In the genomic region with DNA sequence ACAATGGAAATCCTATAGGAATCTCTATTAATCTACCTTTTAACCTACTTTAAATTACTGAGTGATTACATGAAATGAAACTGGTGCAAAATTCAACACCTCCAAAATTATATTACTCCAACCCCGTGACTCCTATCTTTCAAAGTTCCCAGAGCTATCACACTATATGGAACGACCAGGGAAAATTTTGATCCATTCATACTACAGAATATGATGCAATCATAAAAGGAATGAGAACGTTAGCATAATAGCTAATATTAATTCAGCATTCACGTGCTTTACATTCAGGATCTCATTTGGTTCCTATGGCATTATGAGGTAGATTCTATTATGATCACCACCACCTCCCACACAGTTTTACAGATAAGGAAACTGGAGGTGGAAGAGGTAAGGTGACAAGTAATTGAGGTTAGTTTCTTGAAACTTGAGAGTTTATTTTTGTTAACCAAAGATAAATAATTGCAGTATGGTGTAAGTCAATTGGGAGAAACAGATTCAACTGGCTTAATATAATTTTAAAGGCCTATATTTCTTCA, we compare ENCODE assay signal across 2 cellular contexts.
TF ChIP-seq lines count a peak whose summit lies in the region.

No MANE protein-coding gene starts in this region.

TF ChIP-seq in IMR-90, 13 proteins besides CTCF, POLR2A, EP300 and RAD21:
- TF ChIP-seq MXI1 (IDR thresholded peaks at IDR 0.05; ENCODE audit: borderline replicate concordance, low read depth, low read length) (no peak), CEBPB (IDR thresholded peaks at IDR 0.05; ENCODE audit: low read depth, low read length) (peak; percentile 68)

TF ChIP-seq in GM12878, 131 proteins besides CTCF, POLR2A, EP300 and RAD21:
- TF ChIP-seq MTA2 (IDR thresholded peaks at IDR 0.05; ENCODE audit: low read depth) (peak; percentile 87), JUNB (IDR thresholded peaks at IDR 0.05) (0 out of 2 replicates have a peak, but pooled peaks have one; percentile 16), BHLHE40 (IDR thresholded peaks at IDR 0.05; ENCODE audit: borderline replicate concordance in 1 of 2, low read depth in 2 of 2, low read length in 1 of 2) (peak; percentile 79 to 86), EGR1 (IDR thresholded peaks at IDR 0.05; ENCODE audit: borderline replicate concordance in 1 of 2, low read depth in 2 of 2, low read length in 2 of 2) (no peak), MEF2B (IDR thresholded peaks at IDR 0.05; ENCODE audit: partially characterized antibody, poor library complexity, severe bottlenecking) (peak; percentile 79), NFIC (IDR thresholded peaks at IDR 0.05; ENCODE audit: low read depth, low read length) (peak; percentile 68; the same call in 1 of the 2 replicates), IKZF1 (conservative IDR thresholded peaks at IDR 0.05) (peak; percentile 57), USF1 (IDR thresholded peaks at IDR 0.05; ENCODE audit: borderline replicate concordance, extremely low read length, insufficient read depth, low read depth, low read length) (no peak), NR2F1 (conservative IDR thresholded peaks at IDR 0.05) (peak; percentile 52), RUNX3 (IDR thresholded peaks at IDR 0.05; ENCODE audit: low read length) (peak; percentile 75), CREB1 (IDR thresholded peaks at IDR 0.05; ENCODE audit: low read depth) (no peak), DPF2 (IDR thresholded peaks at IDR 0.05) (0 out of 2 replicates have a peak, but pooled peaks have one; percentile 23), IKZF2 (IDR thresholded peaks at IDR 0.05) (peak; percentile 65; a peak in 3 of 4 replicates), SMARCA5 (IDR thresholded peaks at IDR 0.05) (no peak), ATF7 (IDR thresholded peaks at IDR 0.05; ENCODE audit: low read depth) (peak; percentile 63), FOXM1 (IDR thresholded peaks at IDR 0.05; ENCODE audit: low read depth, low read length) (0 out of 2 replicates have a peak, but pooled peaks have one; percentile 48), SPI1 (IDR thresholded peaks at IDR 0.05; ENCODE audit: borderline replicate concordance, insufficient read depth, low read depth, low read length) (no peak), BCL11A (IDR thresholded peaks at IDR 0.05; ENCODE audit: low read depth, low read length) (0 out of 2 replicates have a peak, but pooled peaks have one; percentile 58), NR2C2 (IDR thresholded peaks at IDR 0.05; ENCODE audit: borderline replicate concordance, control insufficient read depth, insufficient read length, low read depth) (no peak), ATF2 (IDR thresholded peaks at IDR 0.05; ENCODE audit: low read length) (peak; percentile 62; the same call in 1 of the 2 replicates), MEF2A (IDR thresholded peaks at IDR 0.05; ENCODE audit: insufficient read depth, low read depth, low read length) (peak; percentile 81), BMI1 (IDR thresholded peaks at IDR 0.05; ENCODE audit: borderline replicate concordance) (peak; percentile 75), TAF1 (IDR thresholded peaks at IDR 0.05; ENCODE audit: borderline replicate concordance, low read depth, low read length) (no peak)
- TF ChIP-seq, protein P1, sequence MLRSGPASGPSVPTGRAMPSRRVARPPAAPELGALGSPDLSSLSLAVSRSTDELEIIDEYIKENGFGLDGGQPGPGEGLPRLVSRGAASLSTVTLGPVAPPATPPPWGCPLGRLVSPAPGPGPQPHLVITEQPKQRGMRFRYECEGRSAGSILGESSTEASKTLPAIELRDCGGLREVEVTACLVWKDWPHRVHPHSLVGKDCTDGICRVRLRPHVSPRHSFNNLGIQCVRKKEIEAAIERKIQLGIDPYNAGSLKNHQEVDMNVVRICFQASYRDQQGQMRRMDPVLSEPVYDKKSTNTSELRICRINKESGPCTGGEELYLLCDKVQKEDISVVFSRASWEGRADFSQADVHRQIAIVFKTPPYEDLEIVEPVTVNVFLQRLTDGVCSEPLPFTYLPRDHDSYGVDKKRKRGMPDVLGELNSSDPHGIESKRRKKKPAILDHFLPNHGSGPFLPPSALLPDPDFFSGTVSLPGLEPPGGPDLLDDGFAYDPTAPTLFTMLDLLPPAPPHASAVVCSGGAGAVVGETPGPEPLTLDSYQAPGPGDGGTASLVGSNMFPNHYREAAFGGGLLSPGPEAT (IDR thresholded peaks at IDR 0.05; ENCODE audit: low read depth): peak; percentile 40; the same call in 1 of the 2 replicates
